In genomic region chr16:5490499-5490898, GRCh38 we compare ENCODE assay signal across 8 cellular contexts.
A peak's percentile ranks its signal among the peaks of the same experiment; 100 is the strongest.
DNase-seq lines count a peak whose midpoint lies in the region; ATAC-seq and TF ChIP-seq lines count a peak whose summit lies in the region.

No MANE protein-coding gene starts in this region.

- intact Hi-C loops in natural killer cell (cut with micrococcal nuclease) = no loop called here
- intact Hi-C loops in colonic mucosa (cut with DNase I) = no loop called here

- no peaks in the 10 kb centered on the region for H3K9me3 Mint-ChIP-seq in natural killer cell
- no peaks in the 10 kb centered on the region for H3K9me3 Mint-ChIP-seq in natural killer cell treated with Interleukin-12 subunit alpha and Interleukin-12 subunit beta and Interleukin-15 and Interleukin-18, amount 100 ng/mL, for 72 hours

- no peak overlapping the region for H3K27ac ChIP-seq in colonic mucosa

- ATAC-seq in natural killer cell = no peak
- no peak for ATAC-seq in natural killer cell treated with Interleukin-12 subunit alpha and Interleukin-12 subunit beta and Interleukin-15 and Interleukin-18, amount 100 ng/mL, for 72 hours
- ATAC-seq in HG02610 (IDR thresholded peaks at IDR 0.05; ENCODE audit: unreplicated experiment) = no peak
- no peak for ATAC-seq in HG02840 (IDR thresholded peaks at IDR 0.05; ENCODE audit: low FRiP score, unreplicated experiment)
- no peak for ATAC-seq in HG03039 (IDR thresholded peaks at IDR 0.05; ENCODE audit: unreplicated experiment)

- no peak overlapping the region for H3K4me3 Mint-ChIP-seq in natural killer cell
- no peak overlapping the region for H3K4me3 Mint-ChIP-seq in natural killer cell treated with Interleukin-12 subunit alpha and Interleukin-12 subunit beta and Interleukin-15 and Interleukin-18, amount 100 ng/mL, for 72 hours

- H3K9me3 ChIP-seq in colonic mucosa = no peaks in the 10 kb centered on the region

- no peaks in the 10 kb centered on the region for H3K4me1 Mint-ChIP-seq in natural killer cell
- H3K4me1 Mint-ChIP-seq in natural killer cell treated with Interleukin-12 subunit alpha and Interleukin-12 subunit beta and Interleukin-15 and Interleukin-18, amount 100 ng/mL, for 72 hours (ENCODE audit: low read depth in 2 of 2) = no peaks in the 10 kb centered on the region

- no peaks in the 10 kb centered on the region for H3K27me3 Mint-ChIP-seq in natural killer cell (ENCODE audit: low read depth in 2 of 2)
- peaks cover 6% of the 10 kb centered on the region in 2 donors for H3K27me3 Mint-ChIP-seq in natural killer cell treated with Interleukin-12 subunit alpha and Interleukin-12 subunit beta and Interleukin-15 and Interleukin-18, amount 100 ng/mL, for 72 hours

- H3K9ac ChIP-seq in colonic mucosa (ENCODE audit: low read depth in 2 of 2, low read length in 2 of 2) = no peak overlapping the region

- H3K27me3 ChIP-seq in colonic mucosa = no peaks in the 10 kb centered on the region

- H3K36me3 ChIP-seq in colonic mucosa = no peaks in the 10 kb centered on the region

- H3K4me3 ChIP-seq in colonic mucosa = no peak overlapping the region

- DNase-seq in natural killer cell = no peak
- DNase-seq in natural killer cell treated with Interleukin-12 subunit alpha and Interleukin-12 subunit beta and Interleukin-15 and Interleukin-18, amount 100 ng/mL, for 72 hours (ENCODE audit: low spot score) = no peak
- DNase-seq in NCI-H2227 treated with DMSO at 0.1 percent for 48 hours (lab: John Stamatoyannopoulos, UW) = peak; percentile 69
- DNase-seq in colonic mucosa = peak; percentile 55
- peak; percentile 46 for DNase-seq in pons (ENCODE audit: low spot score)

- TF ChIP-seq CTCF in natural killer cell (IDR thresholded peaks at IDR 0.05) = peak; percentile 37
- TF ChIP-seq CTCF in colonic mucosa (IDR thresholded peaks at IDR 0.05) = peak; percentile 79

- H3K36me3 Mint-ChIP-seq in natural killer cell = no peaks in the 10 kb centered on the region
- H3K36me3 Mint-ChIP-seq in natural killer cell treated with Interleukin-12 subunit alpha and Interleukin-12 subunit beta and Interleukin-15 and Interleukin-18, amount 100 ng/mL, for 72 hours = no peaks in the 10 kb centered on the region

- no peaks in the 10 kb centered on the region for H3K4me1 ChIP-seq in colonic mucosa

- H3K27ac Mint-ChIP-seq in natural killer cell = no peak overlapping the region
- H3K27ac Mint-ChIP-seq in natural killer cell treated with Interleukin-12 subunit alpha and Interleukin-12 subunit beta and Interleukin-15 and Interleukin-18, amount 100 ng/mL, for 72 hours = no peak overlapping the region

Comparison
In these comparisons a context has a peak if more than half of its experiments do, and no peak if none do; other contexts are left out.
1. DNase-seq: peak in NCI-H2227 treated with DMSO at 0.1 percent for 48 hours (single experiment), colonic mucosa (single experiment) and pons (single experiment); none in natural killer cell (single experiment) and natural killer cell treated with Interleukin-12 subunit alpha and Interleukin-12 subunit beta and Interleukin-15 and Interleukin-18, amount 100 ng/mL, for 72 hours (single experiment).